ENCODE assay signal across 19 cellular contexts in genomic region chr10:30597433-30597824, GRCh38. TPM values are rescaled to one million over a fixed set of nuclear protein-coding genes. Genes with fewer than 3 reads are reported as not detected.
"Had no signal": no experiment of that assay in that cellular context is flagged by ENCODE, and none has a peak within 500 bp of the region (broad histone marks: within the 10 kb centered on the region; RNA-seq: fewer than 3 reads in every experiment).

No MANE protein-coding gene starts in this region.

RNA-seq across cellular contexts. Expression of gene LYZL2, which starts 32.1 kb away (rescaled TPM):
- total RNA-seq: dorsolateral prefrontal cortex, esophagus mucosa, fibroblast of lung, frontal cortex, glomerular endothelial cell, heart left ventricle, kidney, left cardiac atrium, left ventricle myocardium inferior, lower lobe of right lung, omental fat pad, pulmonary artery endothelial cell, right cardiac atrium, stomach, thoracic aorta, transverse colon, urinary bladder had no signal
- polyA plus RNA-seq: fibroblast of lung, heart left ventricle, immature natural killer cell, right cardiac atrium, small intestine, stomach, urinary bladder had no signal
